ENCODE assay signal across 19 cellular contexts in the genomic region with DNA sequence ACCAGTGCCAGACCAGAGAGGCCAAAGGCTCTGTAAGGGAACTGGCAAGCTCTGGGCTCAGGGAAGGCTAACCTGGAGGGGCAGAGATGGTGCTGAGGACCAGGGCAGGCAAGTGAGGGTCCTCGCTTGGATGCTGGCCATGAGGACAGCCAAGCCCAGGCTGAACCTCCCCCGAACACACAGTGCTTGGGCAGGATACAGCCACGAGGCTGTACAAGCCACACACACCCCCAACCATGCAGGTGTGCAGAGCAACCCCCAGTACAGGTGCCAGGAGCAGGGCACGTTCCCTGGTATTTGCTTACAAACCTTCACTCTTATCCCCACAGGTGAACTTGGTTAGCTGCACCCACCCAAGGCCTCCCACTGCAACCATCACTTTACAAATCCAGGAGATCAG.
DNase-seq lines count a peak whose midpoint lies in the region; ATAC-seq and TF ChIP-seq lines count a peak whose summit lies in the region.
"Had no signal": no experiment of that assay in that cellular context is flagged by ENCODE, and none has a peak within 500 bp of the region (broad histone marks: within the 10 kb centered on the region; RNA-seq: fewer than 3 reads in every experiment).

No MANE protein-coding gene starts in this region.

- peaks cover 5% of the 10 kb centered on the region for H3K27me3 Mint-ChIP-seq in chondrocyte (ENCODE audit: low read depth)

- DNase-seq in chondrocyte (ENCODE audit: low spot score) (peak; percentile 51), mesenteric fat pad (ENCODE audit: low spot score) (peak; percentile 72), tibial artery (peak; percentile 7 to 60), RPMI8226 (no peak), NCI-H82 (lab: John Stamatoyannopoulos, UW) (no peak), NCI-H510A (lab: John Stamatoyannopoulos, UW) (no peak)
- DNase-seq in stimulated activated effector memory CD8-positive, alpha-beta T cell treated with anti-CD3 and anti-CD28 coated beads, Interleukin-12 subunit alpha, Interleukin-12 subunit beta, amount 100 ng/mL, for 72 hours (ENCODE audit: low spot score in 2 of 2) = no peak
- DNase-seq: ACHN; BE2C; C1 segment of cervical spinal cord; CD4-positive, CD25-positive, alpha-beta regulatory T cell; CD8-positive, alpha-beta memory T cell; COR-L47; GDM1; GOT3; H7; HFFc6; IMR-90 had no signal

- ATAC-seq in stimulated activated effector memory CD8-positive, alpha-beta T cell treated with anti-CD3 and anti-CD28 coated beads, Interleukin-12 subunit alpha, Interleukin-12 subunit beta, amount 100 ng/mL, for 72 hours = peak; percentile 38
- ATAC-seq: HCT116 had no signal

- intact Hi-C loops in tibial artery (cut with DNase I; ENCODE audit: low total_unique reads) = no loop called here

- H3K9me3 ChIP-seq in tibial artery = no peaks in the 10 kb centered on the region
- H3K9me3 ChIP-seq: BE2C had no signal

- no peaks in the 10 kb centered on the region for H3K4me1 Mint-ChIP-seq in chondrocyte (ENCODE audit: low read depth)
- no peaks in the 10 kb centered on the region for H3K4me1 Mint-ChIP-seq in stimulated activated effector memory CD8-positive, alpha-beta T cell treated with anti-CD3 and anti-CD28 coated beads, Interleukin-12 subunit alpha, Interleukin-12 subunit beta, amount 100 ng/mL, for 72 hours
- H3K4me1 Mint-ChIP-seq: CD4-positive, CD25-positive, alpha-beta regulatory T cell; CD8-positive, alpha-beta memory T cell had no signal

- TF ChIP-seq CTCF in chondrocyte (IDR thresholded peaks at IDR 0.05) (no peak), tibial artery (IDR thresholded peaks at IDR 0.05) (no peak)

- no peak overlapping the region for H3K27ac ChIP-seq in tibial artery

- no peaks in the 10 kb centered on the region for H3K4me1 ChIP-seq in tibial artery

- no peaks in the 10 kb centered on the region for H3K36me3 ChIP-seq in tibial artery
- H3K36me3 ChIP-seq: BE2C had no signal

- no peak overlapping the region for H3K4me3 ChIP-seq in tibial artery

- no peak overlapping the region for H3K27ac Mint-ChIP-seq in chondrocyte (ENCODE audit: unreplicated experiment)
- H3K27ac Mint-ChIP-seq in stimulated activated effector memory CD8-positive, alpha-beta T cell treated with anti-CD3 and anti-CD28 coated beads, Interleukin-12 subunit alpha, Interleukin-12 subunit beta, amount 100 ng/mL, for 72 hours = no peak overlapping the region
- H3K27ac Mint-ChIP-seq: CD4-positive, CD25-positive, alpha-beta regulatory T cell; CD8-positive, alpha-beta memory T cell; HFFc6 had no signal

- no peaks in the 10 kb centered on the region for H3K27me3 ChIP-seq in tibial artery
- H3K27me3 ChIP-seq: BE2C had no signal

- no peak overlapping the region for H3K4me3 Mint-ChIP-seq in chondrocyte (ENCODE audit: unreplicated experiment)
- H3K4me3 Mint-ChIP-seq in stimulated activated effector memory CD8-positive, alpha-beta T cell treated with anti-CD3 and anti-CD28 coated beads, Interleukin-12 subunit alpha, Interleukin-12 subunit beta, amount 100 ng/mL, for 72 hours = no peak overlapping the region
- H3K4me3 Mint-ChIP-seq: CD4-positive, CD25-positive, alpha-beta regulatory T cell; CD8-positive, alpha-beta memory T cell; HFFc6 had no signal

- H3K36me3 Mint-ChIP-seq in chondrocyte (ENCODE audit: low read depth) = no peaks in the 10 kb centered on the region
- H3K36me3 Mint-ChIP-seq in stimulated activated effector memory CD8-positive, alpha-beta T cell treated with anti-CD3 and anti-CD28 coated beads, Interleukin-12 subunit alpha, Interleukin-12 subunit beta, amount 100 ng/mL, for 72 hours = no peaks in the 10 kb centered on the region
- H3K36me3 Mint-ChIP-seq: CD4-positive, CD25-positive, alpha-beta regulatory T cell; CD8-positive, alpha-beta memory T cell had no signal

- H3K9me3 Mint-ChIP-seq in chondrocyte (ENCODE audit: low read depth) = peaks cover 9% of the 10 kb centered on the region
- no peaks in the 10 kb centered on the region for H3K9me3 Mint-ChIP-seq in stimulated activated effector memory CD8-positive, alpha-beta T cell treated with anti-CD3 and anti-CD28 coated beads, Interleukin-12 subunit alpha, Interleukin-12 subunit beta, amount 100 ng/mL, for 72 hours
- H3K9me3 Mint-ChIP-seq: CD4-positive, CD25-positive, alpha-beta regulatory T cell; HFFc6 had no signal

Comparison
In these comparisons a context has a peak if more than half of its experiments do, and no peak if none do; other contexts are left out.
1. DNase-seq: peak in chondrocyte (single experiment), mesenteric fat pad (single experiment) and tibial artery (2 of 2); none in stimulated activated effector memory CD8-positive, alpha-beta T cell treated with anti-CD3 and anti-CD28 coated beads, Interleukin-12 subunit alpha, Interleukin-12 subunit beta, amount 100 ng/mL, for 72 hours (0 of 2), RPMI8226 (single experiment), NCI-H82 (single experiment) and NCI-H510A (single experiment).